ENCODE assay signal across 8 cellular contexts in the genomic region with DNA sequence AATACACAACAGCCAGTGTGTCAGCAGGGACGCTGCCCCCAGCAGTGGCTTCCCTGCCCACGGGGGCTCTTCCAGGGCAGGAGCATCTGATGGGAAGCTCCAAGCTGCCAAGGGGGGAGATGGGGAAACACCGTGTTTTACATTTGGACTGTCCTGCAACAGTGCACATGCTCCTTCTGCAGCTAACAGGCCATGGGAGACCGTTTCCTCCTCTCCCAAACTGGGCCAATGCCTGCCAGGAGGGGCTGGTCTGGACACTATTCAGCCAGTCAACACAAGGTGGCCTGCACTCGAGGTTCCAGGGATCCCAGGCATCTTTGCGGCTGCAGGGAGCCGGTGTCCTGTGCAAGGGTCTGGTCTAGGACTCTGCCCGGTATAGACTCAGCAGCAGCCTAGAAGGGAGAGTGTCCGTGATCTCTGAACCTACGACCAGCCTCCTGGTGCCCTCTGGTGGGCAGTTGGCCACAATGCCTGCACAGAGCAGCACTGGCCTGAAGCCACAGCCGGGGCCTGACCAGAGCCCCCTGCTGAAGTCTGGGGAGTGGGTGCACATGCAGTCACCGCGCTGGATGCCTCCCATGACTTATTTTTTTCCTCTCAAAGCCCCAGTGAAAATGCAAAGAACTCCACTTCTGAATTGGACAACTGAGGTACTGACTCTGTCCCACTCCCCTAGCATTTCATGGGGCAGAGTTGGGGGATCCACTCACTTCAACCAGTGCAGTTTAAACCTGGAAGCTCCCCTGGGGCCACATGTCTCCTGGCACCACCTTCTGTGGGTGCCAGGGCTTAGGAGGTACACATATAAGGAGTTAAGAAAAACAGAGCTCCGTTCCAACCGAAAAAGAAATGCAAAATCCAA. TPM values are rescaled to one million over a fixed set of nuclear protein-coding genes. Genes with fewer than 3 reads are reported as not detected.
A peak's percentile ranks its signal among the peaks of the same experiment; 100 is the strongest.
DNase-seq lines count a peak whose midpoint lies in the region; ATAC-seq and TF ChIP-seq lines count a peak whose summit lies in the region.

No MANE protein-coding gene starts in this region.

- peaks cover 2% of the 10 kb centered on the region for H3K4me1 ChIP-seq in ectodermal cell (ENCODE audit: control insufficient read depth, insufficient read depth, low read length)
- H3K4me1 ChIP-seq in lung (ENCODE audit: control insufficient read depth in 2 of 2, insufficient read depth in 2 of 2, low read length in 2 of 2): no peaks in the 10 kb centered on the region

- 67 to 74% methylated on average over 13 to 14 of the region's 15 CpGs for WGBS in ectodermal cell, 2 experiments
- 49 to 53% methylated on average over 15 of the region's 15 CpGs for WGBS in lung, 2 donors

- peak; percentile 68 for DNase-seq in 8988T
- DNase-seq in NAMALWA (ENCODE audit: low spot score): peak; percentile 79
- peak; percentile 63 for DNase-seq in lung (ENCODE audit: low spot score)
- DNase-seq in stimulated activated CD8-positive, alpha-beta memory T cell treated with anti-CD3 and anti-CD28 coated beads, Interleukin-4, amount 100 ng/mL, for 48 hours: peak; percentile 64
- no peak for DNase-seq in middle frontal gyrus (ENCODE audit: extremely low spot score, low spot score)

- H3K27me3 ChIP-seq in ectodermal cell (ENCODE audit: control insufficient read depth, insufficient read depth, low read length, poor library complexity, severe bottlenecking) (no peaks in the 10 kb centered on the region), lung (ENCODE audit: control insufficient read depth, insufficient read depth) (no peaks in the 10 kb centered on the region)

- H3K4me3 ChIP-seq in ectodermal cell (ENCODE audit: insufficient read depth, low read depth, low read length) (no peak overlapping the region), lung (no peak overlapping the region)

- H3K36me3 ChIP-seq in ectodermal cell (ENCODE audit: control insufficient read depth, insufficient read depth, low read length): peaks cover 14% of the 10 kb centered on the region
- peaks cover 3 to 27% of the 10 kb centered on the region in 2 donors for H3K36me3 ChIP-seq in lung (ENCODE audit: control insufficient read depth in 2 of 2, insufficient read depth in 2 of 2, low read length in 2 of 2)

- H3K27ac ChIP-seq in ectodermal cell (ENCODE audit: insufficient read depth, low read depth, low read length, poor library complexity, severe bottlenecking): peak overlapping the region; percentile 44
- no peak overlapping the region for H3K27ac ChIP-seq in lung (ENCODE audit: low read depth in 1 of 2, low read length in 1 of 2)

- TF ChIP-seq CTCF in GM12872 (IDR thresholded peaks at IDR 0.05; ENCODE audit: insufficient read depth, low read depth, low read length): peak; percentile 93
- TF ChIP-seq CTCF in lung (IDR thresholded peaks at IDR 0.05; ENCODE audit: control extremely low read depth, extremely low read depth): peak; percentile 34

- peak; percentile 74 to 80 for ATAC-seq in activated CD4-positive, CD25-positive, alpha-beta regulatory T cell treated with anti-CD3 and anti-CD28 coated beads, Interleukin-2, amount 50 U/mL, for 24 hours
- ATAC-seq in lung (ENCODE audit: insufficient read depth, low FRiP score): peak; percentile 53

- H3K9me3 ChIP-seq in ectodermal cell (ENCODE audit: control insufficient read depth, low read length) (no peaks in the 10 kb centered on the region), lung (ENCODE audit: control insufficient read depth in 2 of 2, insufficient read depth in 1 of 2, low read length in 1 of 2) (no peaks in the 10 kb centered on the region)

RNA-seq across cellular contexts. Expression of gene RCC2, which starts 33.3 kb away (rescaled TPM):
- polyA plus RNA-seq in ectodermal cell (2013, experiment 1 of 4): 209 TPM
- polyA plus RNA-seq in ectodermal cell (2013, experiment 2 of 4): 221 TPM
- polyA plus RNA-seq in ectodermal cell (2013, experiment 3 of 4): 125 TPM
- 136 TPM for polyA plus RNA-seq in ectodermal cell (2013, experiment 4 of 4)
- total RNA-seq in lung: 10 to 100 TPM; 43.1 to 51.2 TPM
- 10 to 100 TPM; 31.9 to 33.9 TPM for polyA plus RNA-seq in lung

RNA-seq across cellular contexts. Expression of gene PADI6, which starts 34.1 kb away (rescaled TPM):
- polyA plus RNA-seq in ectodermal cell (2013, experiment 1 of 4): not detected
- polyA plus RNA-seq in ectodermal cell (2013, experiment 2 of 4): not detected
- polyA plus RNA-seq in ectodermal cell (2013, experiment 3 of 4): not detected
- polyA plus RNA-seq in ectodermal cell (2013, experiment 4 of 4): not detected
- not detected for total RNA-seq in lung
- polyA plus RNA-seq in lung: not detected
